ENCODE assay signal across 2 cellular contexts in the genomic region with DNA sequence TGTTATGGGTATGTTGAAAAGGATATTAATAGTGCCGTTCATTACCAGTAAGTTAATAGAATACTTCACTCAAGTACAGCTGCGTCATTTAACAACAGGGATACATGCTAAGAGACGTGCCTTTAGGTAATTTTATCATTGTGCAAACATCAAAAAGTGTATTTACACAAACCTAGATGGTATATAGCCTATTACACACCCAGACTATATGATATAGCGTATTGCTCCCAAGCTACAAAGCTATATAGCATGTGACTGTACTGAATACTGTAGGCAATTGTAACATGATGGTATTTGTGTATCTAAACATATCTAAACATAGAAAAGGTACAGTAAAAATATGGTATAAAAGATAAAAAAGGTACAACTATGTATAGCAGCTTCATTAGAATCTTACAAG.
TF ChIP-seq lines count a peak whose summit lies in the region.

No MANE protein-coding gene starts in this region.

TF ChIP-seq in neural cell, 6 proteins besides CTCF, POLR2A, EP300 and RAD21 (continued from another document):
- TF ChIP-seq EZH2 (IDR thresholded peaks at IDR 0.05; ENCODE audit: borderline replicate concordance, insufficient read depth, low read length, poor library complexity, severe bottlenecking): no peak
- TF ChIP-seq, protein P1, sequence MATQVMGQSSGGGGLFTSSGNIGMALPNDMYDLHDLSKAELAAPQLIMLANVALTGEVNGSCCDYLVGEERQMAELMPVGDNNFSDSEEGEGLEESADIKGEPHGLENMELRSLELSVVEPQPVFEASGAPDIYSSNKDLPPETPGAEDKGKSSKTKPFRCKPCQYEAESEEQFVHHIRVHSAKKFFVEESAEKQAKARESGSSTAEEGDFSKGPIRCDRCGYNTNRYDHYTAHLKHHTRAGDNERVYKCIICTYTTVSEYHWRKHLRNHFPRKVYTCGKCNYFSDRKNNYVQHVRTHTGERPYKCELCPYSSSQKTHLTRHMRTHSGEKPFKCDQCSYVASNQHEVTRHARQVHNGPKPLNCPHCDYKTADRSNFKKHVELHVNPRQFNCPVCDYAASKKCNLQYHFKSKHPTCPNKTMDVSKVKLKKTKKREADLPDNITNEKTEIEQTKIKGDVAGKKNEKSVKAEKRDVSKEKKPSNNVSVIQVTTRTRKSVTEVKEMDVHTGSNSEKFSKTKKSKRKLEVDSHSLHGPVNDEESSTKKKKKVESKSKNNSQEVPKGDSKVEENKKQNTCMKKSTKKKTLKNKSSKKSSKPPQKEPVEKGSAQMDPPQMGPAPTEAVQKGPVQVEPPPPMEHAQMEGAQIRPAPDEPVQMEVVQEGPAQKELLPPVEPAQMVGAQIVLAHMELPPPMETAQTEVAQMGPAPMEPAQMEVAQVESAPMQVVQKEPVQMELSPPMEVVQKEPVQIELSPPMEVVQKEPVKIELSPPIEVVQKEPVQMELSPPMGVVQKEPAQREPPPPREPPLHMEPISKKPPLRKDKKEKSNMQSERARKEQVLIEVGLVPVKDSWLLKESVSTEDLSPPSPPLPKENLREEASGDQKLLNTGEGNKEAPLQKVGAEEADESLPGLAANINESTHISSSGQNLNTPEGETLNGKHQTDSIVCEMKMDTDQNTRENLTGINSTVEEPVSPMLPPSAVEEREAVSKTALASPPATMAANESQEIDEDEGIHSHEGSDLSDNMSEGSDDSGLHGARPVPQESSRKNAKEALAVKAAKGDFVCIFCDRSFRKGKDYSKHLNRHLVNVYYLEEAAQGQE (IDR thresholded peaks at IDR 0.05; ENCODE audit: borderline replicate concordance): no peak
TF ChIP-seq in neural cell: peak in this region for 0.

TF ChIP-seq in HEK293T, 16 proteins besides CTCF, POLR2A, EP300 and RAD21 (continued from another document):
- no peak for TF ChIP-seq NFRKB (IDR thresholded peaks at IDR 0.05)
